ENCODE assay signal across 1 cellular context in the genomic region with DNA sequence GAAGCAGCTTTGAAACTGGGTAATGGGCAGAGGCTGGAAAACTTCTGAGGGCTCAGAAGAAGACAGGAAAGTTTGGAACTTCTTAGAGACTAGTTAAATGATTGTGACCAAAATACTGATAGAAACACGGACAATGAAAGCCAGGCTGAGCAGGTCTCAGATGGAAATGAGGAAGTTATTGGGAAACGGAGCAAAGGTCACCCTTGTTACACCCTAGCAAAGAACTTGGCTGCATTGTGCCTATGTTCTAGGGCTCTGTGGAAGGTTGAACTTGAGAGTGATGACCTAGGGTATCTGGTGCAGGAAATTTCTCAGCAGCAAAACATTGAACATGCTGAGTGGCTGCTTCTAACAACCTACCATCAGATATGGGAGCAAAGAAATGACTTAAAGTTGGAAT.
TF ChIP-seq lines count a peak whose summit lies in the region.

No MANE protein-coding gene starts in this region.

TF ChIP-seq in K562, 482 proteins besides CTCF, POLR2A, EP300 and RAD21:
- TF ChIP-seq, protein P1, sequence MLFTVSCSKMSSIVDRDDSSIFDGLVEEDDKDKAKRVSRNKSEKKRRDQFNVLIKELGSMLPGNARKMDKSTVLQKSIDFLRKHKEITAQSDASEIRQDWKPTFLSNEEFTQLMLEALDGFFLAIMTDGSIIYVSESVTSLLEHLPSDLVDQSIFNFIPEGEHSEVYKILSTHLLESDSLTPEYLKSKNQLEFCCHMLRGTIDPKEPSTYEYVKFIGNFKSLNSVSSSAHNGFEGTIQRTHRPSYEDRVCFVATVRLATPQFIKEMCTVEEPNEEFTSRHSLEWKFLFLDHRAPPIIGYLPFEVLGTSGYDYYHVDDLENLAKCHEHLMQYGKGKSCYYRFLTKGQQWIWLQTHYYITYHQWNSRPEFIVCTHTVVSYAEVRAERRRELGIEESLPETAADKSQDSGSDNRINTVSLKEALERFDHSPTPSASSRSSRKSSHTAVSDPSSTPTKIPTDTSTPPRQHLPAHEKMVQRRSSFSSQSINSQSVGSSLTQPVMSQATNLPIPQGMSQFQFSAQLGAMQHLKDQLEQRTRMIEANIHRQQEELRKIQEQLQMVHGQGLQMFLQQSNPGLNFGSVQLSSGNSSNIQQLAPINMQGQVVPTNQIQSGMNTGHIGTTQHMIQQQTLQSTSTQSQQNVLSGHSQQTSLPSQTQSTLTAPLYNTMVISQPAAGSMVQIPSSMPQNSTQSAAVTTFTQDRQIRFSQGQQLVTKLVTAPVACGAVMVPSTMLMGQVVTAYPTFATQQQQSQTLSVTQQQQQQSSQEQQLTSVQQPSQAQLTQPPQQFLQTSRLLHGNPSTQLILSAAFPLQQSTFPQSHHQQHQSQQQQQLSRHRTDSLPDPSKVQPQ (CRISPR knock-in tag; IDR thresholded peaks at IDR 0.05; ENCODE audit: borderline replicate concordance): no peak
- TF ChIP-seq, protein P2, sequence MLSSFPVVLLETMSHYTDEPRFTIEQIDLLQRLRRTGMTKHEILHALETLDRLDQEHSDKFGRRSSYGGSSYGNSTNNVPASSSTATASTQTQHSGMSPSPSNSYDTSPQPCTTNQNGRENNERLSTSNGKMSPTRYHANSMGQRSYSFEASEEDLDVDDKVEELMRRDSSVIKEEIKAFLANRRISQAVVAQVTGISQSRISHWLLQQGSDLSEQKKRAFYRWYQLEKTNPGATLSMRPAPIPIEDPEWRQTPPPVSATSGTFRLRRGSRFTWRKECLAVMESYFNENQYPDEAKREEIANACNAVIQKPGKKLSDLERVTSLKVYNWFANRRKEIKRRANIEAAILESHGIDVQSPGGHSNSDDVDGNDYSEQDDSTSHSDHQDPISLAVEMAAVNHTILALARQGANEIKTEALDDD (IDR thresholded peaks at IDR 0.05): peak; percentile 56; the same call in 1 of the 2 replicates
- TF ChIP-seq NR2C2 (CRISPR knock-in tag; IDR thresholded peaks at IDR 0.05) (no peak), NR2C2 (tag; IDR thresholded peaks at IDR 0.05) (peak; percentile 44), NR2C1 (IDR thresholded peaks at IDR 0.05) (no peak), NR2C1 (tag; IDR thresholded peaks at IDR 0.05) (peak; percentile 70)
